In the genomic region with DNA sequence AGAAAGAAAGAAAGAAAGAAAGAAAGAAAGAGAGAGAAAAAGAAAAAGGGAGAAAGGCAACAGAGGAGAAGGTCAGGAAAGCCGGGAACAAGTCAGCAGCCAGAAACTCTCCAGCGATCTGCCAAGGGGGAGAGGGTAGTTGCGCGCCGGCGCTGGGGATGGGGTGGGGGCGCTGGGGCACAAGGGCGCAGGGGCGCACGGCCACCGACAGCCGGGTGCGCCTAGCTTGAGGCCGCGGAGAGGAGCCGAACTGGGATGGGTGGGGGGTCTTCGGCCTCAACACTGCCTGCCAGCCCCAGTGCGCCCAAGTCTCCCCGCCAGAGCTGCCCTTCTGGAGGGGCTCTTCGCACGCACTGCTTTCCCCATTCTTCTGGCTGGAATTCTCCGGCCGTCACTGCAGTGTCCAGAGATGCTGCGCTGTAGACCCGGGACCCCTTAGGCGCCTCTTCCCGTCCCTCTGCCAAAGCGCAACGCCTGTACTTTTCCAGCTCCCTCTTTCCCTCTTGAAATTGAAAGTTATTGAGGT, we compare ENCODE assay signal across 2 cellular contexts.
TF ChIP-seq lines count a peak whose summit lies in the region.

No MANE protein-coding gene starts in this region.

TF ChIP-seq in H1, 55 proteins besides CTCF, POLR2A, EP300 and RAD21 (continued from another document):
- TF ChIP-seq ZNF274 (IDR thresholded peaks at IDR 0.05; ENCODE audit: borderline replicate concordance, extremely low read depth, low read length) (no peak), KDM4A (IDR thresholded peaks at IDR 0.05; ENCODE audit: low read depth, low read length, severe bottlenecking) (peak; percentile 82), CEBPB (IDR thresholded peaks at IDR 0.05; ENCODE audit: low read depth, low read length) (no peak), SAP30 (IDR thresholded peaks at IDR 0.05; ENCODE audit: insufficient read depth, insufficient replicate concordance, low read length) (no peak), RXRA (IDR thresholded peaks at IDR 0.05; ENCODE audit: insufficient read depth, low read depth, low read length) (no peak), YY1 (IDR thresholded peaks at IDR 0.05; ENCODE audit: low read depth, low read length) (no peak), CREB1 (IDR thresholded peaks at IDR 0.05) (no peak), RBBP5 (IDR thresholded peaks at IDR 0.05; ENCODE audit: borderline replicate concordance, low read depth, low read length) (peak; percentile 66; the same call in 1 of the 2 replicates), PHF8 (conservative IDR thresholded peaks at IDR 0.05; ENCODE audit: low read depth, low read length) (0 out of 2 replicates have a peak, but pooled peaks have one; percentile 13), CBX8 (IDR thresholded peaks at IDR 0.05; ENCODE audit: borderline replicate concordance, low read depth, low read length) (no peak), BRCA1 (IDR thresholded peaks at IDR 0.05; ENCODE audit: low read depth, low read length) (no peak)

TF ChIP-seq in neural cell, 6 proteins besides CTCF, POLR2A, EP300 and RAD21 (continued from another document):
- TF ChIP-seq REST (IDR thresholded peaks at IDR 0.05; ENCODE audit: borderline replicate concordance): no peak
